21 cellular contexts compared by ENCODE assay signal in genomic region chr5:169837686-169838085, GRCh38.
DNase-seq lines count a peak whose midpoint lies in the region; ATAC-seq and TF ChIP-seq lines count a peak whose summit lies in the region.
"Had no signal": no experiment of that assay in that cellular context is flagged by ENCODE, and none has a peak within 500 bp of the region (broad histone marks: within the 10 kb centered on the region; RNA-seq: fewer than 3 reads in every experiment).

No MANE protein-coding gene starts in this region.

- H3K27me3 Mint-ChIP-seq in activated T-cell treated with anti-CD3 and anti-CD28 coated beads, Interleukin-2, amount 50 U/mL, for 72 hours (ENCODE audit: low read depth), result no peaks in the 10 kb centered on the region
- H3K27me3 Mint-ChIP-seq in activated CD8-positive, alpha-beta memory T cell treated with anti-CD3 and anti-CD28 coated beads, Interleukin-2, amount 10 ng/mL, durations not matched to agents 7 days and 5 days, result no peaks in the 10 kb centered on the region

- H3K9me3 Mint-ChIP-seq in activated T-cell treated with anti-CD3 and anti-CD28 coated beads, Interleukin-2, amount 50 U/mL, for 72 hours, result no peaks in the 10 kb centered on the region
- no peaks in the 10 kb centered on the region for H3K9me3 Mint-ChIP-seq in stimulated activated effector memory CD8-positive, alpha-beta T cell treated with anti-CD3 and anti-CD28 coated beads, Interleukin-12 subunit alpha, Interleukin-12 subunit beta, amount 100 ng/mL, for 72 hours
- H3K9me3 Mint-ChIP-seq in activated CD8-positive, alpha-beta memory T cell treated with anti-CD3 and anti-CD28 coated beads, Interleukin-2, amount 10 ng/mL, durations not matched to agents 7 days and 5 days (ENCODE audit: low read depth), result no peaks in the 10 kb centered on the region

- no peak for TF ChIP-seq CTCF in dorsolateral prefrontal cortex (IDR thresholded peaks at IDR 0.05 in 54 of 56, conservative IDR thresholded peaks at IDR 0.05 in 2 of 56; ENCODE audit: low read depth in 1 of 56, partially characterized antibody in 56 of 56)

- no peak overlapping the region for H3K27ac ChIP-seq in dorsolateral prefrontal cortex
- H3K27ac ChIP-seq: GM23248, RWPE1 had no signal

- H3K27ac Mint-ChIP-seq in activated T-cell treated with anti-CD3 and anti-CD28 coated beads, Interleukin-2, amount 50 U/mL, for 72 hours, result peak overlapping the region; percentile 3
- H3K27ac Mint-ChIP-seq in stimulated activated effector memory CD8-positive, alpha-beta T cell treated with anti-CD3 and anti-CD28 coated beads, Interleukin-12 subunit alpha, Interleukin-12 subunit beta, amount 100 ng/mL, for 72 hours, result peak overlapping the region; percentile 19
- no peak overlapping the region for H3K27ac Mint-ChIP-seq in activated CD8-positive, alpha-beta memory T cell treated with anti-CD3 and anti-CD28 coated beads, Interleukin-2, amount 10 ng/mL, durations not matched to agents 7 days and 5 days

- no peak overlapping the region for H3K4me3 ChIP-seq in dorsolateral prefrontal cortex
- H3K4me3 ChIP-seq: GM23248 had no signal

- CTCF ChIA-PET in activated CD8-positive, alpha-beta memory T cell treated with anti-CD3 and anti-CD28 coated beads, Interleukin-2, amount 10 ng/mL, durations not matched to agents 7 days and 5 days (lab: Charles Lee), result interaction anchor here (1.0 to 1.6 kb wide), 3 partner anchors 9 to 55 kb away, joined by 3 read pairs; no protein-coding TSS in a partner anchor

- H3K4me1 Mint-ChIP-seq in activated T-cell treated with anti-CD3 and anti-CD28 coated beads, Interleukin-2, amount 50 U/mL, for 72 hours (ENCODE audit: low read depth), result peaks cover 41% of the 10 kb centered on the region
- H3K4me1 Mint-ChIP-seq in stimulated activated effector memory CD8-positive, alpha-beta T cell treated with anti-CD3 and anti-CD28 coated beads, Interleukin-12 subunit alpha, Interleukin-12 subunit beta, amount 100 ng/mL, for 72 hours, result peaks cover 49% of the 10 kb centered on the region
- peaks cover 54% of the 10 kb centered on the region for H3K4me1 Mint-ChIP-seq in activated CD8-positive, alpha-beta memory T cell treated with anti-CD3 and anti-CD28 coated beads, Interleukin-2, amount 10 ng/mL, durations not matched to agents 7 days and 5 days

- no peak for DNase-seq in activated T-cell treated with anti-CD3 and anti-CD28 coated beads, Interleukin-2, amount 50 U/mL, for 72 hours
- DNase-seq in activated T-cell treated with anti-CD3 and anti-CD28 coated beads for 4 hours (no peak), fibroblast of peridontal ligament (ENCODE audit: extremely low read depth) (peak; percentile 72), NCI-H2029 (lab: John Stamatoyannopoulos, UW) (no peak), dorsolateral prefrontal cortex (no peak)
- no peak for DNase-seq in stimulated activated effector memory CD8-positive, alpha-beta T cell treated with anti-CD3 and anti-CD28 coated beads, Interleukin-12 subunit alpha, Interleukin-12 subunit beta, amount 100 ng/mL, for 72 hours (ENCODE audit: low spot score in 2 of 2)
- no peak for DNase-seq in activated CD8-positive, alpha-beta memory T cell treated with anti-CD3 and anti-CD28 coated beads, Interleukin-2, amount 10 ng/mL, durations not matched to agents 7 days and 5 days
- DNase-seq: 8988T, ACHN, GM23248, H7, NCI-H1092, NCI-H1436, NCI-H187, NCI-H2107, NCI-H446 treated with DMSO at 0.1 percent for 48 hours, NCI-H526, SHP77 had no signal

- no peaks in the 10 kb centered on the region for H3K27me3 ChIP-seq in dorsolateral prefrontal cortex

- intact Hi-C loops in dorsolateral prefrontal cortex (cut with DNase I), result no loop called here

- H3K4me3 Mint-ChIP-seq in activated T-cell treated with anti-CD3 and anti-CD28 coated beads, Interleukin-2, amount 50 U/mL, for 72 hours, result peak overlapping the region in 1 of 2 donors; percentile 6
- H3K4me3 Mint-ChIP-seq in stimulated activated effector memory CD8-positive, alpha-beta T cell treated with anti-CD3 and anti-CD28 coated beads, Interleukin-12 subunit alpha, Interleukin-12 subunit beta, amount 100 ng/mL, for 72 hours, result no peak overlapping the region
- H3K4me3 Mint-ChIP-seq in activated CD8-positive, alpha-beta memory T cell treated with anti-CD3 and anti-CD28 coated beads, Interleukin-2, amount 10 ng/mL, durations not matched to agents 7 days and 5 days, result no peak overlapping the region

- ATAC-seq in activated T-cell treated with anti-CD3 and anti-CD28 coated beads, Interleukin-2, amount 50 U/mL, for 72 hours (replicated peaks in 1 of 2), result no peak
- peak; percentile 86 for ATAC-seq in SK-N-SH treated with all-trans-retinoic acid at 6 μM for 48 hours
- ATAC-seq in stimulated activated effector memory CD8-positive, alpha-beta T cell treated with anti-CD3 and anti-CD28 coated beads, Interleukin-12 subunit alpha, Interleukin-12 subunit beta, amount 100 ng/mL, for 72 hours, result no peak
- no peak for ATAC-seq in activated CD8-positive, alpha-beta memory T cell treated with anti-CD3 and anti-CD28 coated beads, Interleukin-2, amount 10 ng/mL, durations not matched to agents 7 days and 5 days
- ATAC-seq: Panc1 had no signal

- H3K36me3 Mint-ChIP-seq in activated T-cell treated with anti-CD3 and anti-CD28 coated beads, Interleukin-2, amount 50 U/mL, for 72 hours (ENCODE audit: insufficient read depth in 2 of 2), result peaks cover 14 to 37% of the 10 kb centered on the region in 2 donors
- H3K36me3 Mint-ChIP-seq in stimulated activated effector memory CD8-positive, alpha-beta T cell treated with anti-CD3 and anti-CD28 coated beads, Interleukin-12 subunit alpha, Interleukin-12 subunit beta, amount 100 ng/mL, for 72 hours, result peaks cover 50% of the 10 kb centered on the region
- H3K36me3 Mint-ChIP-seq in activated CD8-positive, alpha-beta memory T cell treated with anti-CD3 and anti-CD28 coated beads, Interleukin-2, amount 10 ng/mL, durations not matched to agents 7 days and 5 days, result peaks cover 49% of the 10 kb centered on the region

TF ChIP-seq in SK-N-SH treated with all-trans-retinoic acid at 6 μM for 48 hours, 23 proteins besides CTCF, POLR2A, EP300 and RAD21 (continues in another document):
- TF ChIP-seq ZNF70 (CRISPR knock-in tag; IDR thresholded peaks at IDR 0.05) (no peak), POU6F1 (CRISPR knock-in tag; IDR thresholded peaks at IDR 0.05; ENCODE audit: borderline replicate concordance, low read depth) (no peak), OSR1 (CRISPR knock-in tag; IDR thresholded peaks at IDR 0.05) (no peak), CSDC2 (CRISPR knock-in tag; IDR thresholded peaks at IDR 0.05) (no peak), BACH2 (CRISPR knock-in tag; IDR thresholded peaks at IDR 0.05; ENCODE audit: borderline replicate concordance) (no peak), ARNTL (CRISPR knock-in tag; IDR thresholded peaks at IDR 0.05; ENCODE audit: borderline replicate concordance, low read depth) (no peak), ZNF8 (CRISPR knock-in tag; IDR thresholded peaks at IDR 0.05) (no peak), CREB5 (CRISPR knock-in tag; IDR thresholded peaks at IDR 0.05; ENCODE audit: low read depth) (no peak), ZC3H10 (CRISPR knock-in tag; IDR thresholded peaks at IDR 0.05) (no peak), TOX (CRISPR knock-in tag; IDR thresholded peaks at IDR 0.05; ENCODE audit: borderline replicate concordance) (no peak), SNAI2 (CRISPR knock-in tag; IDR thresholded peaks at IDR 0.05) (no peak), PPARA (CRISPR knock-in tag; IDR thresholded peaks at IDR 0.05; ENCODE audit: borderline replicate concordance) (no peak), PATZ1 (CRISPR knock-in tag; IDR thresholded peaks at IDR 0.05; ENCODE audit: borderline replicate concordance) (no peak)
